Comparison of ENCODE assay signal across 11 cellular contexts in genomic region chr19:42023121-42023942, GRCh38. TPM values are rescaled to one million over a fixed set of nuclear protein-coding genes. Genes with fewer than 3 reads are reported as not detected.
DNase-seq lines count a peak whose midpoint lies in the region; ATAC-seq, FAIRE-seq and TF ChIP-seq lines count a peak whose summit lies in the region.
"Had no signal": no experiment of that assay in that cellular context is flagged by ENCODE, and none has a peak within 500 bp of the region (broad histone marks: within the 10 kb centered on the region; RNA-seq: fewer than 3 reads in every experiment).

No MANE protein-coding gene starts in this region.

- TF ChIP-seq EP300 in GM12878 (IDR thresholded peaks at IDR 0.05; ENCODE audit: borderline replicate concordance in 1 of 2, control insufficient read depth in 1 of 2, low read depth in 2 of 2, low read length in 2 of 2) = no peak

- no TSS peak for BruUV-seq in GM12878 (replicated peaks; lab: Mats Ljungman, UMichigan)

- no peak overlapping the region for H2AFZ ChIP-seq in GM12878 (ENCODE audit: control insufficient read depth, low read depth, low read length)
- no peak overlapping the region for H2AFZ ChIP-seq in smooth muscle cell (ENCODE audit: low read depth)

- H4K20me1 ChIP-seq in GM12878 (ENCODE audit: control insufficient read depth, insufficient read depth) (no peaks in the 10 kb centered on the region), smooth muscle cell (ENCODE audit: low read depth) (no peaks in the 10 kb centered on the region)

- in situ Hi-C loops in GM12878 (cut with MboI) = no loop called here

- no peak for FAIRE-seq in GM12878 (lab: Jason Lieb, UNC)
- no peak for FAIRE-seq in GM12891 (lab: Jason Lieb, UNC)

- RAD21 ChIA-PET in GM12878 (lab: Charles Lee; ENCODE audit: unreplicated experiment) = no interaction called here

- H3K4me1 ChIP-seq in GM12878 (ENCODE audit: control insufficient read depth, insufficient read depth, low read length) (no peaks in the 10 kb centered on the region), smooth muscle cell (ENCODE audit: low read depth) (no peaks in the 10 kb centered on the region)

- TF ChIP-seq POLR2A in GM12878 (IDR thresholded peaks at IDR 0.05; ENCODE audit: low read depth, low read length) (no peak), GM12891 (IDR thresholded peaks at IDR 0.05; ENCODE audit: low read depth, low read length) (no peak)

- TF ChIP-seq RAD21 in GM12878 (IDR thresholded peaks at IDR 0.05; ENCODE audit: insufficient read depth, low read depth, low read length) = no peak

- no peaks in the 10 kb centered on the region for H3K36me3 ChIP-seq in GM12878 (ENCODE audit: control insufficient read depth in 2 of 2, insufficient read depth in 2 of 2, low read length in 1 of 2)
- no peaks in the 10 kb centered on the region for H3K36me3 ChIP-seq in smooth muscle cell (ENCODE audit: low read depth)
- H3K36me3 ChIP-seq: neutrophil had no signal

- POLR2A ChIA-PET in GM12878 (lab: Charles Lee) = no interaction called here

- H3K4me2 ChIP-seq in GM12878 (ENCODE audit: control insufficient read depth, insufficient read depth) (no peak overlapping the region), smooth muscle cell (no peak overlapping the region)

- no peak overlapping the region for H3K27ac ChIP-seq in GM12878 (ENCODE audit: control insufficient read depth, insufficient read depth)
- no peak overlapping the region for H3K27ac ChIP-seq in smooth muscle cell (ENCODE audit: low read depth)
- H3K27ac ChIP-seq: ascending aorta, neutrophil had no signal

- H3K9ac ChIP-seq in GM12878 (ENCODE audit: control insufficient read depth, insufficient read depth, low read length) (no peak overlapping the region), smooth muscle cell (ENCODE audit: low read depth) (no peak overlapping the region)

- H3K9me3 ChIP-seq in GM12878 (replicated peaks; ENCODE audit: control insufficient read depth, insufficient read depth, low read length) = no peaks in the 10 kb centered on the region
- H3K9me3 ChIP-seq in smooth muscle cell (replicated peaks; ENCODE audit: low read depth) = no peaks in the 10 kb centered on the region
- H3K9me3 ChIP-seq: ascending aorta, neutrophil had no signal

- ATAC-seq in GM12878 (peak; percentile 85), GM21526 (IDR thresholded peaks at IDR 0.05; ENCODE audit: low FRiP score, unreplicated experiment) (no peak), GM21723 (IDR thresholded peaks at IDR 0.05; ENCODE audit: unreplicated experiment) (no peak)

- SMC1A ChIA-PET in GM12878 (lab: Charles Lee; ENCODE audit: uncharacterized antibody, unreplicated experiment) = no interaction called here

- H3K79me2 ChIP-seq in GM12878 (ENCODE audit: control insufficient read depth, insufficient read depth, low read length) (no peaks in the 10 kb centered on the region), smooth muscle cell (ENCODE audit: low read depth) (no peaks in the 10 kb centered on the region)

- CTCF ChIA-PET in GM12878 (lab: Yijun Ruan, JAX) = interaction anchor here (1.0 to 1.7 kb wide), 3 partner anchors 12 to 150 kb away, joined by 3 to 6 read pairs (median 3); no protein-coding TSS in a partner anchor

- DNase-seq in SIG-M5 treated with dmso at 0.1 percent for 504 hours (lab: John Stamatoyannopoulos, UW; ENCODE audit: unreplicated experiment) = peak; percentile 17
- DNase-seq in SIG-M5 (lab: John Stamatoyannopoulos, UW) = no peak
- DNase-seq in NAMALWA (ENCODE audit: low spot score) = peak; percentile 73
- DNase-seq in GM12878 (ENCODE audit: low read depth, low spot score) = no peak
- DNase-seq in smooth muscle cell (lab: John Stamatoyannopoulos, UW; ENCODE audit: unreplicated experiment) = no peak
- no peak for DNase-seq in GM12891 (ENCODE audit: insufficient read length, low spot score)

- WGBS in GM12878 (ENCODE audit: insufficient coverage, insufficient replicate concordance, low lambda C conversion rate, missing lambda C conversion rate) = 45% methylated on average over 17 of the region's 17 CpGs
- WGBS in smooth muscle cell (ENCODE audit: low lambda C conversion rate) = 73% methylated on average over 17 of the region's 17 CpGs

- no peaks in the 10 kb centered on the region for H3F3A ChIP-seq in smooth muscle cell (ENCODE audit: low read depth)

- peak; percentile 42 to 62 (median 58) for TF ChIP-seq CTCF in GM12878 (IDR thresholded peaks at IDR 0.05 in 2 of 3, conservative IDR thresholded peaks at IDR 0.05 in 1 of 3; ENCODE audit: control insufficient read depth in 2 of 3, extremely low read depth in 1 of 3, insufficient read depth in 1 of 3, low read depth in 3 of 3, low read length in 3 of 3)
- peak; percentile 19 for TF ChIP-seq CTCF in smooth muscle cell (IDR thresholded peaks at IDR 0.05; ENCODE audit: borderline replicate concordance, insufficient read depth, poor library complexity, severe bottlenecking)

- no peak overlapping the region for H3K4me3 ChIP-seq in GM12878
- no peak overlapping the region for H3K4me3 ChIP-seq in smooth muscle cell
- H3K4me3 ChIP-seq: ascending aorta had no signal

- H3K27me3 ChIP-seq in GM12878 (replicated peaks in 1 of 2; ENCODE audit: control insufficient read depth in 2 of 2, insufficient read depth in 2 of 2, low read length in 1 of 2) = peaks cover 0 to 2% of the 10 kb centered on the region in 2 experiments; a peak in 2 of 4 replicates
- H3K27me3 ChIP-seq in smooth muscle cell (ENCODE audit: low read depth) = no peaks in the 10 kb centered on the region
- H3K27me3 ChIP-seq: ascending aorta, neutrophil had no signal

- intact Hi-C loops in GM12878 (cut with micrococcal nuclease; ENCODE audit: unreplicated experiment) = no loop called here

TF ChIP-seq in GM12891, 5 proteins besides CTCF, POLR2A, EP300 and RAD21 (continues in another document):
- TF ChIP-seq POLR2AphosphoS5 (IDR thresholded peaks at IDR 0.05; ENCODE audit: low read depth, low read length) = no peak

RNA-seq across cellular contexts. Expression of gene ATP1A3, which starts 29.3 kb away (rescaled TPM):
- 1.6 and 3.6 TPM in 2 replicates for total RNA-seq in GM12878 (2013; cell fraction: nucleolus; rRNA removed)
- total RNA-seq in GM12878 (2014; rRNA removed) = 0.17 and 0.22 TPM in 2 replicates
- total RNA-seq in GM12878 (2014; rRNA removed; fragmentation: Illumina TruSeq; extraction: Trizol) = 0.09 and 0.22 TPM in 2 replicates
- total RNA-seq in GM12878 (2021) = 0.64 and 0.72 TPM in 2 replicates
- polyA plus RNA-seq in GM12878 (2011; ENCODE audit: low read depth) = 0.76 TPM
- polyA plus RNA-seq in GM12878 (2011; rRNA removed) = 0.20 TPM in 1 of 2 replicates, not detected in the other
- 0.22 and 0.24 TPM in 2 replicates for polyA plus RNA-seq in GM12878 (2011; cell fraction: cytosol; rRNA removed)
- 0.73 and 0.85 TPM in 2 replicates for polyA plus RNA-seq in GM12878 (2011; cell fraction: nucleus; rRNA removed)
- 2.4 TPM in 2 replicates for polyA plus RNA-seq in GM12878 (2012)
- polyA plus RNA-seq in GM12878 (2014; fragmentation: Illumina TruSeq; extraction: Trizol) = 0.06 and 0.37 TPM in 2 replicates
- not detected for polyA plus RNA-seq in GM12878 (2014; fragmentation: Nextera tagmentation; extraction: Ambion mirVana)
- polyA plus RNA-seq in GM12878 (2014; rRNA removed) = 0.28 and 0.84 TPM in 2 replicates
- under 1 TPM; 0.39 to 0.86 TPM for polyA plus RNA-seq in GM12878 (2016; fragmentation: Nextera tagmentation; extraction: Ambion mirVana)
- polyA minus RNA-seq in GM12878 (2011; rRNA and poly(A)+ RNA removed) = 0.29 and 0.41 TPM in 2 replicates
- 0.62 and 0.67 TPM in 2 replicates for polyA minus RNA-seq in GM12878 (2011; cell fraction: cytosol; rRNA and poly(A)+ RNA removed)
- 0.24 and 0.38 TPM in 2 replicates for polyA minus RNA-seq in GM12878 (2011; cell fraction: nucleus; rRNA and poly(A)+ RNA removed)
- not detected in 2 replicates for total RNA-seq in smooth muscle cell
- polyA plus RNA-seq in smooth muscle cell = not detected in 2 replicates
- polyA plus RNA-seq in GM12891 (2012; ENCODE audit: low read depth, missing spikeins) = 1.6 TPM

RNA-seq across cellular contexts. Expression of gene GRIK5, which starts 46.7 kb away (rescaled TPM):
- total RNA-seq in GM12878 (2013; cell fraction: nucleolus; rRNA removed) = 0.17 and 0.31 TPM in 2 replicates
- 0.05 and 0.06 TPM in 2 replicates for total RNA-seq in GM12878 (2014; rRNA removed)
- total RNA-seq in GM12878 (2014; rRNA removed; fragmentation: Illumina TruSeq; extraction: Trizol) = not detected in 2 replicates
- total RNA-seq in GM12878 (2021) = 0.19 and 0.23 TPM in 2 replicates
- not detected for polyA plus RNA-seq in GM12878 (2011; ENCODE audit: low read depth)
- 0.03 and 0.04 TPM in 2 replicates for polyA plus RNA-seq in GM12878 (2011; rRNA removed)
- 0.04 and 0.07 TPM in 2 replicates for polyA plus RNA-seq in GM12878 (2011; cell fraction: cytosol; rRNA removed)
- 0.31 and 0.44 TPM in 2 replicates for polyA plus RNA-seq in GM12878 (2011; cell fraction: nucleus; rRNA removed)
- 0.18 and 0.19 TPM in 2 replicates for polyA plus RNA-seq in GM12878 (2012)
- 0.07 TPM in 1 of 2 replicates, not detected in the other for polyA plus RNA-seq in GM12878 (2014; fragmentation: Illumina TruSeq; extraction: Trizol)
- under 1 TPM in 1 of 2 experiments, not detected in 1; 0.04 TPM for polyA plus RNA-seq in GM12878 (2014; fragmentation: Nextera tagmentation; extraction: Ambion mirVana)
- 0.15 and 0.23 TPM in 2 replicates for polyA plus RNA-seq in GM12878 (2014; rRNA removed)
- polyA plus RNA-seq in GM12878 (2016; fragmentation: Nextera tagmentation; extraction: Ambion mirVana) = under 1 TPM in 1 of 2 experiments, not detected in 1; 0.08 TPM
- polyA minus RNA-seq in GM12878 (2011; rRNA and poly(A)+ RNA removed) = not detected in 2 replicates
- not detected in 2 replicates for polyA minus RNA-seq in GM12878 (2011; cell fraction: cytosol; rRNA and poly(A)+ RNA removed)
- polyA minus RNA-seq in GM12878 (2011; cell fraction: nucleus; rRNA and poly(A)+ RNA removed) = 0.10 and 0.12 TPM in 2 replicates
- 0.58 and 2.0 TPM in 2 replicates for total RNA-seq in smooth muscle cell
- 0.67 and 1.9 TPM in 2 replicates for polyA plus RNA-seq in smooth muscle cell
- 0.15 TPM for polyA plus RNA-seq in GM12891 (2012; ENCODE audit: low read depth, missing spikeins)
- polyA plus RNA-seq: IgD-negative memory B cell had no signal

RNA-seq across cellular contexts. Expression of gene ZNF574, which starts 52.6 kb away (rescaled TPM):
- total RNA-seq in GM12878 (2013; cell fraction: nucleolus; rRNA removed) = 27.4 and 34.0 TPM in 2 replicates
- total RNA-seq in GM12878 (2014; rRNA removed) (12.6 and 15.4 TPM in 2 replicates), GM12878 (2014; rRNA removed; fragmentation: Illumina TruSeq; extraction: Trizol) (5.3 and 5.9 TPM in 2 replicates), GM12878 (2021) (17.6 and 18.9 TPM in 2 replicates), smooth muscle cell (8.9 and 13.6 TPM in 2 replicates)
- 3.0 TPM for polyA plus RNA-seq in GM12878 (2011; ENCODE audit: low read depth)
- polyA plus RNA-seq in GM12878 (2011; rRNA removed) (2.1 and 7.9 TPM in 2 replicates), GM12878 (2014; fragmentation: Illumina TruSeq; extraction: Trizol) (1.2 and 5.4 TPM in 2 replicates), GM12878 (2014; fragmentation: Nextera tagmentation; extraction: Ambion mirVana) (under 1 TPM; 0.32 to 0.55 TPM), GM12878 (2014; rRNA removed) (14.9 and 17.7 TPM in 2 replicates), GM12878 (2016; fragmentation: Nextera tagmentation; extraction: Ambion mirVana) (10 to 100 TPM; 20.9 to 25.6 TPM), smooth muscle cell (20.5 and 22.9 TPM in 2 replicates)
- polyA plus RNA-seq in GM12878 (2011; cell fraction: cytosol; rRNA removed) = 14.1 and 19.8 TPM in 2 replicates
- polyA plus RNA-seq in GM12878 (2011; cell fraction: nucleus; rRNA removed) = 19.9 and 22.1 TPM in 2 replicates
- polyA plus RNA-seq in GM12878 (2012) = 8.1 and 9.7 TPM in 2 replicates
- 14.7 and 27.5 TPM in 2 replicates for polyA minus RNA-seq in GM12878 (2011; rRNA and poly(A)+ RNA removed)
- polyA minus RNA-seq in GM12878 (2011; cell fraction: cytosol; rRNA and poly(A)+ RNA removed) = 12.2 and 13.9 TPM in 2 replicates
- polyA minus RNA-seq in GM12878 (2011; cell fraction: nucleus; rRNA and poly(A)+ RNA removed) = 7.3 and 12.0 TPM in 2 replicates
- 6.1 TPM for polyA plus RNA-seq in GM12891 (2012; ENCODE audit: low read depth, missing spikeins)

Comparison
In these comparisons a context has a peak if more than half of its experiments do, and no peak if none do; other contexts are left out.
1. DNase-seq: peak in SIG-M5 treated with dmso at 0.1 percent for 504 hours (single experiment) and NAMALWA (single experiment); none in SIG-M5 (single experiment), GM12878 (single experiment), smooth muscle cell (single experiment) and GM12891 (single experiment).